In genomic region chr12:91923864-91924263, GRCh38 we compare ENCODE assay signal across 20 cellular contexts.
"Had no signal": no experiment of that assay in that cellular context is flagged by ENCODE, and none has a peak within 500 bp of the region (broad histone marks: within the 10 kb centered on the region; RNA-seq: fewer than 3 reads in every experiment).

No MANE protein-coding gene starts in this region.

- H3K27ac Mint-ChIP-seq: dendritic cell treated with granulocyte-macrophage colony-stimulating factor and Interleukin-4, amounts not matched to agents 40 ng/mL and 50 ng/mL, for 4 days; effector memory CD8-positive, alpha-beta T cell; nephron progenitor cell; stimulated activated effector memory CD8-positive, alpha-beta T cell treated with anti-CD3 and anti-CD28 coated beads, Interleukin-12 subunit alpha, Interleukin-12 subunit beta, amount 100 ng/mL, for 72 hours; stimulated activated naive CD8-positive, alpha-beta T cell treated with anti-CD3 and anti-CD28 coated beads, Interleukin-15, Interleukin-2, amounts not matched to agents 100 ng/mL and 50 ng/mL, for 24 hours had no signal

- H3K27me3 ChIP-seq: esophagus muscularis mucosa, gastrocnemius medialis, tibial artery, upper lobe of right lung, vagina had no signal

- ATAC-seq: effector memory CD8-positive, alpha-beta T cell; gastrocnemius medialis; naive thymus-derived CD4-positive, alpha-beta T cell; psoas muscle; stimulated activated effector memory CD8-positive, alpha-beta T cell treated with anti-CD3 and anti-CD28 coated beads, Interleukin-12 subunit alpha, Interleukin-12 subunit beta, amount 100 ng/mL, for 72 hours; upper lobe of right lung had no signal

- H3K27me3 Mint-ChIP-seq: dendritic cell treated with granulocyte-macrophage colony-stimulating factor and Interleukin-4, amounts not matched to agents 40 ng/mL and 50 ng/mL, for 4 days; effector memory CD8-positive, alpha-beta T cell; naive thymus-derived CD4-positive, alpha-beta T cell; stimulated activated naive CD8-positive, alpha-beta T cell treated with anti-CD3 and anti-CD28 coated beads, Interleukin-15, Interleukin-2, amounts not matched to agents 100 ng/mL and 50 ng/mL, for 24 hours had no signal

- H3K27ac ChIP-seq: epithelial cell of prostate, esophagus muscularis mucosa, gastrocnemius medialis, parathyroid adenoma, psoas muscle, tibial artery, upper lobe of right lung, vagina had no signal

- H3K9ac ChIP-seq: parathyroid adenoma had no signal

- H3K9me3 Mint-ChIP-seq: effector memory CD8-positive, alpha-beta T cell; stimulated activated effector memory CD8-positive, alpha-beta T cell treated with anti-CD3 and anti-CD28 coated beads, Interleukin-12 subunit alpha, Interleukin-12 subunit beta, amount 100 ng/mL, for 72 hours had no signal

- H3K79me2 ChIP-seq: parathyroid adenoma had no signal

- H3K36me3 ChIP-seq: esophagus muscularis mucosa, gastrocnemius medialis, tibial artery, upper lobe of right lung, vagina had no signal

- H3K4me2 ChIP-seq: smooth muscle cell had no signal

- H3K36me3 Mint-ChIP-seq: stimulated activated effector memory CD8-positive, alpha-beta T cell treated with anti-CD3 and anti-CD28 coated beads, Interleukin-12 subunit alpha, Interleukin-12 subunit beta, amount 100 ng/mL, for 72 hours had no signal

- H3K4me3 ChIP-seq: esophagus muscularis mucosa, gastrocnemius medialis, lung, psoas muscle, smooth muscle cell, tibial artery, upper lobe of right lung, vagina had no signal

- H3K9me3 ChIP-seq: esophagus muscularis mucosa, gastrocnemius medialis, psoas muscle, tibial artery, upper lobe of right lung, vagina had no signal

- DNase-seq: effector memory CD8-positive, alpha-beta T cell; gastrocnemius medialis; mesendoderm; naive thymus-derived CD4-positive, alpha-beta T cell; nephron progenitor cell; stimulated activated CD4-positive, alpha-beta T cell treated with anti-CD3 and anti-CD28 coated beads, Interleukin-4, amount 100 ng/mL, for 1 hour; stimulated activated CD8-positive, alpha-beta memory T cell treated with anti-CD3 and anti-CD28 coated beads, Interleukin-4, amount 100 ng/mL, for 48 hours; upper lobe of right lung had no signal

- H2AFZ ChIP-seq: parathyroid adenoma had no signal

- H3K4me1 ChIP-seq: gastrocnemius medialis, psoas muscle, tibial artery had no signal

- FAIRE-seq: colon had no signal

- H3K4me3 Mint-ChIP-seq: dendritic cell treated with granulocyte-macrophage colony-stimulating factor and Interleukin-4, amounts not matched to agents 40 ng/mL and 50 ng/mL, for 4 days; effector memory CD8-positive, alpha-beta T cell; nephron progenitor cell; stimulated activated effector memory CD8-positive, alpha-beta T cell treated with anti-CD3 and anti-CD28 coated beads, Interleukin-12 subunit alpha, Interleukin-12 subunit beta, amount 100 ng/mL, for 72 hours; stimulated activated naive CD8-positive, alpha-beta T cell treated with anti-CD3 and anti-CD28 coated beads, Interleukin-15, Interleukin-2, amounts not matched to agents 100 ng/mL and 50 ng/mL, for 24 hours had no signal
